ENCODE assay signal across 8 cellular contexts in genomic region chr20:47357296-47358051, GRCh38. TPM values are rescaled to one million over a fixed set of nuclear protein-coding genes. Genes with fewer than 3 reads are reported as not detected.
DNase-seq lines count a peak whose midpoint lies in the region; ATAC-seq and TF ChIP-seq lines count a peak whose summit lies in the region.

No MANE protein-coding gene starts in this region.

- dilution Hi-C loops in mammary epithelial cell (cut with HindIII; ENCODE audit: low sequenced_read_pairs), result loop anchor here (5.0 kb wide), 1 partner anchor 40 kb away; no protein-coding TSS in a partner anchor

- H3K9ac ChIP-seq in mammary epithelial cell (ENCODE audit: insufficient read depth, low read length), result peak overlapping the region; percentile 70

- no peaks in the 10 kb centered on the region for H4K20me1 ChIP-seq in mammary epithelial cell (ENCODE audit: insufficient read depth, low read length)

- H3K9me3 ChIP-seq in mammary epithelial cell (replicated peaks; ENCODE audit: insufficient read depth, low read length) (no peaks in the 10 kb centered on the region), spleen (no peaks in the 10 kb centered on the region)

- TF ChIP-seq CTCF in GM10248 (IDR thresholded peaks at IDR 0.05; ENCODE audit: control extremely low read depth, extremely low read depth, low read depth, missing control alignments) (no peak), mammary epithelial cell (conservative IDR thresholded peaks at IDR 0.05 in 1 of 2, IDR thresholded peaks at IDR 0.05 in 1 of 2; ENCODE audit: extremely low read depth in 1 of 2, insufficient read depth in 1 of 2, low read depth in 1 of 2, low read length in 2 of 2) (no peak), spleen (IDR thresholded peaks at IDR 0.05 in 8 of 11, conservative IDR thresholded peaks at IDR 0.05 in 3 of 11) (peak in 1 of 11 experiments; percentile 16)

- in situ Hi-C loops in mammary epithelial cell (cut with MboI; ENCODE audit: low sequenced_read_pairs in 2 of 2), result no loop called here

- peak; percentile 39 for ATAC-seq in HG02623 (IDR thresholded peaks at IDR 0.05; ENCODE audit: unreplicated experiment)
- no peak for ATAC-seq in HG03469 (IDR thresholded peaks at IDR 0.05; ENCODE audit: unreplicated experiment)

- POLR2A ChIA-PET in GM10248 (lab: Yijun Ruan, JAX), result interaction anchor here (0.6 to 2.1 kb wide), 4 partner anchors 9 to 83 kb away, joined by 3 to 8 read pairs (median 6); no protein-coding TSS in a partner anchor

- peak overlapping the region; percentile 50 for H2AFZ ChIP-seq in mammary epithelial cell (ENCODE audit: low read depth, low read length)

- intact Hi-C loops in mammary epithelial cell (cut with micrococcal nuclease) (loop anchor here (1.0 to 2.0 kb wide), 2 partner anchors 9 to 83 kb away; no protein-coding TSS in a partner anchor), spleen (cut with DNase I; ENCODE audit: low total_unique reads) (no loop called here)

- WGBS in mammary epithelial cell (ENCODE audit: low coverage, missing lambda C conversion rate), result 2% methylated on average over 16 of the region's 30 CpGs
- 3 to 6% (median 5%) methylated on average over 19 to 30 of the region's 30 CpGs for WGBS in spleen, 5 donors

- H3K4me2 ChIP-seq in mammary epithelial cell (ENCODE audit: insufficient read depth, low read depth, low read length), result peak overlapping the region; percentile 88

- H3K27me3 ChIP-seq in mammary epithelial cell (ENCODE audit: insufficient read depth, low read length) (no peaks in the 10 kb centered on the region), spleen (replicated peaks in 1 of 7) (no peaks in the 10 kb centered on the region)

- DNase-seq in GM10248 (ENCODE audit: extremely low spot score), result peak; percentile 80
- peak; percentile 44 to 66 for DNase-seq in NCI-H187 (lab: John Stamatoyannopoulos, UW)
- DNase-seq in UCSD-AML1 (lab: John Stamatoyannopoulos, UW; ENCODE audit: unreplicated experiment), result peak; percentile 93
- peak; percentile 78 for DNase-seq in mammary epithelial cell
- DNase-seq in iris pigment epithelial cell (ENCODE audit: low read depth), result peak; percentile 98
- peak; percentile 96 for DNase-seq in spleen

- no TSS peak for BruUV-seq in mammary epithelial cell (replicated peaks; lab: Mats Ljungman, UMichigan)

- H3K36me3 ChIP-seq in mammary epithelial cell (ENCODE audit: insufficient read depth, low read length) (no peaks in the 10 kb centered on the region), spleen (no peaks in the 10 kb centered on the region)

- CTCF ChIA-PET in GM10248 (lab: Yijun Ruan, JAX), result interaction anchor here (0.8 to 14.0 kb wide), 12 partner anchors 9 to 263 kb away, joined by 3 to 203 read pairs (median 4); no protein-coding TSS in a partner anchor
- CTCF ChIA-PET in mammary epithelial cell (lab: Charles Lee; ENCODE audit: low non-redundant PET), result no interaction called here

- TF ChIP-seq POLR2A in spleen (IDR thresholded peaks at IDR 0.05), result no peak

- peak overlapping the region; percentile 94 for H3K27ac ChIP-seq in mammary epithelial cell (ENCODE audit: insufficient read depth, low read depth, low read length)
- H3K27ac ChIP-seq in spleen, result peak overlapping the region; percentile 96 to 99 (median 98)

- H3K4me1 ChIP-seq in mammary epithelial cell (ENCODE audit: insufficient read depth, low read length) (peaks cover 91% of the 10 kb centered on the region), spleen (peaks cover 76 to 100% (median 98%) of the 10 kb centered on the region in 6 donors)

- H3K4me3 ChIP-seq in mammary epithelial cell (replicated peaks in 1 of 3; ENCODE audit: insufficient read depth in 1 of 3, low read depth in 2 of 3, low read length in 3 of 3) (no peak overlapping the region), spleen (peak overlapping the region in 6 of 8 donors; percentile 13 to 62 (median 18))

- peaks cover 40% of the 10 kb centered on the region for H3K79me2 ChIP-seq in mammary epithelial cell (ENCODE audit: insufficient read depth, low read length)

RNA-seq across cellular contexts. Expression of gene ZMYND8, which starts 1.0 kb away (rescaled TPM):
- total RNA-seq in mammary epithelial cell, result 10 to 100 TPM; 18.7 to 59.6 TPM
- 26.0 TPM for polyA plus RNA-seq in mammary epithelial cell
- polyA minus RNA-seq in mammary epithelial cell, result 45.8 TPM
- 10 to 100 TPM; 30.3 to 64.0 (median 56.0) TPM for total RNA-seq in spleen
- 10 to 100 TPM; 12.5 to 16.8 (median 15.6) TPM for polyA plus RNA-seq in spleen

Comparison
In these comparisons a context has a peak if more than half of its experiments do, and no peak if none do; other contexts are left out.
1. H3K4me3 ChIP-seq: peak in spleen (6 of 8); none in mammary epithelial cell (0 of 3).
2. Peak in every context shown above with its lines, with median percentiles within 50 percentile points of each other: DNase-seq.